Comparison of ENCODE assay signal across 9 cellular contexts in genomic region chr17:48613862-48614694, GRCh38. TPM values are rescaled to one million over a fixed set of nuclear protein-coding genes. Genes with fewer than 3 reads are reported as not detected.
DNase-seq lines count a peak whose midpoint lies in the region; ATAC-seq and TF ChIP-seq lines count a peak whose summit lies in the region.
"Had no signal": no experiment of that assay in that cellular context is flagged by ENCODE, and none has a peak within 500 bp of the region (broad histone marks: within the 10 kb centered on the region; RNA-seq: fewer than 3 reads in every experiment).

No MANE protein-coding gene starts in this region.

- peak overlapping the region; percentile 88 for H3K4me2 ChIP-seq in PC-9

- WGBS in ovary, 3 donors = 2 to 5% (median 3%) methylated on average over 37 to 55 of the region's 55 CpGs

- H4K20me1 ChIP-seq in PC-9 (ENCODE audit: insufficient read depth) = no peaks in the 10 kb centered on the region

- CTCF ChIA-PET in PC-9 (lab: Charles Lee) = interaction anchor here (0.6 to 1.3 kb wide), 7 partner anchors 11 to 481 kb away, joined by 3 to 14 read pairs (median 6); no protein-coding TSS in a partner anchor

- DNase-seq in D341Med (ENCODE audit: low spot score) (peak; percentile 73), PC-9 (no peak), ovary (no peak), mesenteric fat pad (ENCODE audit: low spot score) (no peak), omental fat pad (ENCODE audit: low spot score) (no peak), germinal center (ENCODE audit: low spot score) (no peak)
- peak; percentile 21 for DNase-seq in central memory CD4-positive, alpha-beta T cell

- TF ChIP-seq POLR2A in ovary (IDR thresholded peaks at IDR 0.05) = no peak

- peak overlapping the region; percentile 80; the same call in 1 of the 2 replicates for H3K4me3 ChIP-seq in PC-9
- peak overlapping the region; percentile 10 for H3K4me3 ChIP-seq in ovary

- H3K27ac ChIP-seq in PC-9 = no peak overlapping the region
- no peak overlapping the region for H3K27ac ChIP-seq in ovary

- intact Hi-C loops in PC-9 (cut with micrococcal nuclease; ENCODE audit: unreplicated experiment) = loop anchor here (1.0 to 10.0 kb wide), 2 partner anchors 27 to 669 kb away; partner anchors contain the start of gene PNPO
- intact Hi-C loops in ovary (cut with DNase I) = loop anchor here in 2 of 4 donors (10.0 kb wide), 1 partner anchor 589 kb away; no protein-coding TSS in a partner anchor

- no peaks in the 10 kb centered on the region for H3K9me2 ChIP-seq in PC-9 (ENCODE audit: insufficient read depth)

- TF ChIP-seq EP300 in ovary (IDR thresholded peaks at IDR 0.05) = no peak

- H3K36me3 ChIP-seq in PC-9 (ENCODE audit: low read depth) = no peaks in the 10 kb centered on the region
- H3K36me3 ChIP-seq in ovary = no peaks in the 10 kb centered on the region

- no peak for ATAC-seq in HG02763 (IDR thresholded peaks at IDR 0.05; ENCODE audit: unreplicated experiment)
- no peak for ATAC-seq in omental fat pad (ENCODE audit: low FRiP score)

- no TSS peak for BruUV-seq in PC-9 (replicated peaks; lab: Mats Ljungman, UMichigan)

- TF ChIP-seq CTCF in PC-9 (conservative IDR thresholded peaks at IDR 0.05) (no peak), ovary (IDR thresholded peaks at IDR 0.05) (no peak), omental fat pad (IDR thresholded peaks at IDR 0.05) (no peak)

- H3K4me1 ChIP-seq in PC-9 (replicated peaks; ENCODE audit: insufficient read depth) = peaks cover 17% of the 10 kb centered on the region
- H3K4me1 ChIP-seq in ovary (ENCODE audit: insufficient read depth) = peaks cover 2% of the 10 kb centered on the region

- peaks cover 16% of the 10 kb centered on the region for H3K79me2 ChIP-seq in PC-9 (ENCODE audit: low read depth)

- no peaks in the 10 kb centered on the region for H3F3A ChIP-seq in PC-9 (ENCODE audit: insufficient read depth, low read depth)

- H2AFZ ChIP-seq in PC-9 = no peak overlapping the region

- H3K27me3 ChIP-seq in PC-9 (ENCODE audit: insufficient read depth, low read depth) (no peaks in the 10 kb centered on the region), ovary (peaks cover 2% of the 10 kb centered on the region)

- no peaks in the 10 kb centered on the region for H3K9me3 ChIP-seq in PC-9 (ENCODE audit: insufficient read depth, low read depth)
- no peaks in the 10 kb centered on the region for H3K9me3 ChIP-seq in ovary

- POLR2A ChIA-PET in PC-9 (lab: Charles Lee; ENCODE audit: unreplicated experiment) = interaction anchor here (0.6 to 0.7 kb wide), 2 partner anchors 448 kb away, joined by 4 to 16 read pairs; no protein-coding TSS in a partner anchor

RNA-seq across cellular contexts. Expression of gene HOXB8, which starts 1.0 kb away (rescaled TPM):
- 0.70 and 1.3 TPM in 2 replicates for total RNA-seq in PC-9 (2021)
- total RNA-seq in ovary = 1 to 10 TPM in 2 of 7 donors, under 1 TPM in 2, not detected in 3; 0.17 to 2.5 (median 0.97) TPM
- under 1 TPM in 1 of 2 donors, not detected in 1; 0.28 TPM for polyA plus RNA-seq in ovary
- total RNA-seq in mesenteric fat pad = 2.3 TPM
- total RNA-seq in omental fat pad = 1 to 10 TPM; 4.3 to 6.2 (median 5.0) TPM
- total RNA-seq: pulmonary artery endothelial cell had no signal

RNA-seq across cellular contexts. Expression of gene HOXB7, which starts 3.3 kb away (rescaled TPM):
- total RNA-seq in PC-9 (2021) (28.2 and 34.0 TPM in 2 replicates), ovary (1 to 10 TPM in 4 of 7 donors, under 1 TPM in 3; 0.23 to 2.9 (median 1.3) TPM), mesenteric fat pad (12.8 TPM), omental fat pad (10 to 100 TPM in 1 of 4 donors, 1 to 10 TPM in 3; 5.3 to 11.5 (median 8.4) TPM)
- polyA plus RNA-seq in ovary = 1 to 10 TPM in 1 of 2 donors, under 1 TPM in 1; 0.48 to 6.9 TPM

RNA-seq across cellular contexts. Expression of gene HOXB6, which starts 9.3 kb away (rescaled TPM):
- total RNA-seq in PC-9 (2021) (27.9 and 30.7 TPM in 2 replicates), ovary (10 to 100 TPM in 1 of 7 donors, 1 to 10 TPM in 4, under 1 TPM in 2; 0.25 to 10.3 (median 1.7) TPM), mesenteric fat pad (8.9 TPM), omental fat pad (10 to 100 TPM in 3 of 4 donors, 1 to 10 TPM in 1; 9.2 to 22.7 (median 15.5) TPM)
- under 1 TPM; 0.25 to 0.73 TPM for polyA plus RNA-seq in ovary

RNA-seq across cellular contexts. Expression of gene HOXB9, which starts 12.1 kb away (rescaled TPM):
- 0.30 and 0.70 TPM in 2 replicates for total RNA-seq in PC-9 (2021)
- total RNA-seq in ovary = under 1 TPM in 4 of 7 donors, not detected in 3; 0.10 to 0.36 (median 0.12) TPM
- polyA plus RNA-seq in ovary = under 1 TPM in 1 of 2 donors, not detected in 1; 0.27 TPM
- 0.58 TPM for total RNA-seq in mesenteric fat pad
- under 1 TPM in 2 of 4 donors, not detected in 2; 0.09 to 0.48 TPM for total RNA-seq in omental fat pad
- total RNA-seq: pulmonary artery endothelial cell had no signal

RNA-seq across cellular contexts. Expression of gene HOXB5, which starts 20.5 kb away (rescaled TPM):
- total RNA-seq in PC-9 (2021) (8.3 and 12.9 TPM in 2 replicates), ovary (1 to 10 TPM in 2 of 7 donors, under 1 TPM in 4, not detected in 1; 0.20 to 2.8 (median 0.66) TPM), mesenteric fat pad (2.0 TPM), omental fat pad (1 to 10 TPM in 2 of 4 donors, under 1 TPM in 2; 0.72 to 3.3 (median 1.4) TPM)
- polyA plus RNA-seq in ovary = under 1 TPM; 0.04 to 0.53 TPM

Comparison
In these comparisons a context has a peak if more than half of its experiments do, and no peak if none do; other contexts are left out.
1. DNase-seq: peak in D341Med (single experiment) and central memory CD4-positive, alpha-beta T cell (single experiment); none in PC-9 (0 of 2), ovary (0 of 5), mesenteric fat pad (single experiment), omental fat pad (single experiment) and germinal center (single experiment).